ENCODE assay signal across 25 cellular contexts in the genomic region with DNA sequence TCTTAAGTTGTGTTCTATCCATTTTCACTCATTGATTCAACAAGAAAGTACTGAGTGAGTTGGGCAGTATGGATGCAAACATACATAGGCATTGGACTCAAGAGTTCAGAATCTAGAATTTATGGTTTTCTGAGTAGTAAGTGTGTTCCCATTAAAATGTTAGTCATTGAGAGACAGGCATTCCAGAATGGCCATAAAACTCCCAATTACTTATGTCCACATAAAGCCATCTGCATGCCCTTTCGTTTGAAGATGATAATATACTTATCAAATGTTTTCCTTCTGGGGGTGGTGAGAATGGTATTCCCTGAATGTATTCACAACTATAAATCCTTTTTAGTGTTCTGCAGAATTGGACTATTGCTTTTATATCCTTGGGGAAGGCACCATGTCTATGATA.
DNase-seq lines count a peak whose midpoint lies in the region; ATAC-seq, FAIRE-seq and TF ChIP-seq lines count a peak whose summit lies in the region.
"Had no signal": no experiment of that assay in that cellular context is flagged by ENCODE, and none has a peak within 500 bp of the region (broad histone marks: within the 10 kb centered on the region; RNA-seq: fewer than 3 reads in every experiment).

No MANE protein-coding gene starts in this region.

- peak overlapping the region; percentile 73 for H3K27ac ChIP-seq in neutrophil
- H3K27ac ChIP-seq in CD4-positive, alpha-beta T cell (ENCODE audit: low read depth, low read length) = no peak overlapping the region
- H3K27ac ChIP-seq: cardiac muscle cell, coronary artery, gastrocnemius medialis, stomach, tibial nerve had no signal

- ATAC-seq in CD4-positive, alpha-beta T cell (ENCODE audit: poor library complexity) = no peak
- ATAC-seq: activated CD8-positive, alpha-beta memory T cell treated with anti-CD3 and anti-CD28 coated beads, Interleukin-2, amount 10 ng/mL, durations not matched to agents 7 days and 5 days; gastrocnemius medialis; Right ventricle myocardium inferior had no signal

- no peak for FAIRE-seq in GM12892 (lab: Jason Lieb, UNC)
- FAIRE-seq: islet of Langerhans had no signal

- H3K27me3 Mint-ChIP-seq in HFFc6 (ENCODE audit: insufficient read depth) = no peaks in the 10 kb centered on the region; the same call in 1 of the 2 replicates
- no peaks in the 10 kb centered on the region for H3K27me3 Mint-ChIP-seq in dendritic cell treated with granulocyte-macrophage colony-stimulating factor and Interleukin-4, amounts not matched to agents 40 ng/mL and 50 ng/mL, for 4 days
- no peaks in the 10 kb centered on the region for H3K27me3 Mint-ChIP-seq in CD4-positive, alpha-beta T cell
- H3K27me3 Mint-ChIP-seq: activated CD8-positive, alpha-beta memory T cell treated with anti-CD3 and anti-CD28 coated beads, Interleukin-2, amount 10 ng/mL, durations not matched to agents 7 days and 5 days; progenitor cell of endocrine pancreas had no signal

- H3K4me1 Mint-ChIP-seq in HFFc6 (ENCODE audit: low read depth) = peaks cover 67% of the 10 kb centered on the region
- H3K4me1 Mint-ChIP-seq in dendritic cell treated with granulocyte-macrophage colony-stimulating factor and Interleukin-4, amounts not matched to agents 40 ng/mL and 50 ng/mL, for 4 days (ENCODE audit: low read depth) = peaks cover 17% of the 10 kb centered on the region
- no peaks in the 10 kb centered on the region for H3K4me1 Mint-ChIP-seq in CD4-positive, alpha-beta T cell (ENCODE audit: low read depth)
- H3K4me1 Mint-ChIP-seq: activated CD8-positive, alpha-beta memory T cell treated with anti-CD3 and anti-CD28 coated beads, Interleukin-2, amount 10 ng/mL, durations not matched to agents 7 days and 5 days had no signal

- CTCF ChIA-PET in CD4-positive, alpha-beta T cell (lab: Charles Lee) = no interaction called here

- no peak for TF ChIP-seq CTCF in HFFc6 (IDR thresholded peaks at IDR 0.05)
- no peak for TF ChIP-seq CTCF in neutrophil (IDR thresholded peaks at IDR 0.05)
- no peak for TF ChIP-seq CTCF in CD4-positive, alpha-beta T cell (IDR thresholded peaks at IDR 0.05)

- intact Hi-C loops in dendritic cell treated with granulocyte-macrophage colony-stimulating factor and Interleukin-4, amounts not matched to agents 40 ng/mL and 50 ng/mL, for 4 days (cut with micrococcal nuclease) = no loop called here
- intact Hi-C loops in CD4-positive, alpha-beta T cell (cut with DNase I, micrococcal nuclease) = no loop called here

- no peak overlapping the region for H3K4me3 ChIP-seq in neutrophil (ENCODE audit: low read depth in 1 of 2, low read length in 1 of 2)
- H3K4me3 ChIP-seq: cardiac muscle cell, coronary artery, esophagus muscularis mucosa, gastrocnemius medialis, stomach, tibial nerve had no signal

- H3K36me3 Mint-ChIP-seq in HFFc6 (ENCODE audit: low read depth) = peaks cover 49% of the 10 kb centered on the region
- H3K36me3 Mint-ChIP-seq in dendritic cell treated with granulocyte-macrophage colony-stimulating factor and Interleukin-4, amounts not matched to agents 40 ng/mL and 50 ng/mL, for 4 days (ENCODE audit: low read depth) = peaks cover 59% of the 10 kb centered on the region
- H3K36me3 Mint-ChIP-seq in CD4-positive, alpha-beta T cell (ENCODE audit: low read depth) = no peaks in the 10 kb centered on the region
- H3K36me3 Mint-ChIP-seq: activated CD8-positive, alpha-beta memory T cell treated with anti-CD3 and anti-CD28 coated beads, Interleukin-2, amount 10 ng/mL, durations not matched to agents 7 days and 5 days had no signal

- peaks cover 9 to 18% of the 10 kb centered on the region in 2 experiments for H3K4me1 ChIP-seq in neutrophil (ENCODE audit: control insufficient read depth in 1 of 2, insufficient read depth in 1 of 2, low read depth in 1 of 2, low read length in 1 of 2)

- POLR2A ChIA-PET in CD4-positive, alpha-beta T cell (lab: Charles Lee) = no interaction called here

- H3K36me3 ChIP-seq in neutrophil = no peaks in the 10 kb centered on the region
- H3K36me3 ChIP-seq: cardiac muscle cell, esophagus muscularis mucosa, gastrocnemius medialis, stomach, tibial nerve had no signal

- peak overlapping the region; percentile 51 for H3K27ac Mint-ChIP-seq in HFFc6
- peak overlapping the region; percentile 60 for H3K27ac Mint-ChIP-seq in dendritic cell treated with granulocyte-macrophage colony-stimulating factor and Interleukin-4, amounts not matched to agents 40 ng/mL and 50 ng/mL, for 4 days
- H3K27ac Mint-ChIP-seq in CD4-positive, alpha-beta T cell = no peak overlapping the region
- H3K27ac Mint-ChIP-seq: activated CD8-positive, alpha-beta memory T cell treated with anti-CD3 and anti-CD28 coated beads, Interleukin-2, amount 10 ng/mL, durations not matched to agents 7 days and 5 days; H9; progenitor cell of endocrine pancreas had no signal

- H3K4me3 Mint-ChIP-seq in HFFc6 = peak overlapping the region; percentile 35; the same call in 1 of the 2 replicates
- H3K4me3 Mint-ChIP-seq in dendritic cell treated with granulocyte-macrophage colony-stimulating factor and Interleukin-4, amounts not matched to agents 40 ng/mL and 50 ng/mL, for 4 days = no peak overlapping the region
- H3K4me3 Mint-ChIP-seq in CD4-positive, alpha-beta T cell = no peak overlapping the region
- H3K4me3 Mint-ChIP-seq: activated CD8-positive, alpha-beta memory T cell treated with anti-CD3 and anti-CD28 coated beads, Interleukin-2, amount 10 ng/mL, durations not matched to agents 7 days and 5 days; H9 had no signal

- no peaks in the 10 kb centered on the region for H3K9me3 Mint-ChIP-seq in HFFc6
- no peaks in the 10 kb centered on the region for H3K9me3 Mint-ChIP-seq in dendritic cell treated with granulocyte-macrophage colony-stimulating factor and Interleukin-4, amounts not matched to agents 40 ng/mL and 50 ng/mL, for 4 days
- H3K9me3 Mint-ChIP-seq in CD4-positive, alpha-beta T cell = no peaks in the 10 kb centered on the region
- H3K9me3 Mint-ChIP-seq: H9 had no signal

- DNase-seq in EH (ENCODE audit: low read depth) = peak; percentile 90
- DNase-seq in HFFc6 = peak; percentile 56
- no peak for DNase-seq in CD4-positive, alpha-beta T cell
- no peak for DNase-seq in HuH-7.5 (ENCODE audit: low spot score)
- no peak for DNase-seq in GM12892 (ENCODE audit: insufficient read length)
- DNase-seq: activated CD4-positive, alpha-beta T cell treated with anti-CD3 and anti-CD28 coated beads, Interleukin-2, amount 50 U/mL, for 1 hour; activated CD8-positive, alpha-beta memory T cell treated with anti-CD3 and anti-CD28 coated beads, Interleukin-2, amount 10 ng/mL, durations not matched to agents 7 days and 5 days; activated naive CD4-positive, alpha-beta T cell treated with anti-CD3 and anti-CD28 coated beads, Interleukin-2, amount 50 U/mL, for 16 hours; amygdala; gastrocnemius medialis; H9; NCI-H187; NCI-H2171 treated with DMSO at 0.1 percent for 48 hours; OCI-M1; stomach; T-helper 9 cell had no signal

- TF ChIP-seq POLR2A in GM12892 (IDR thresholded peaks at IDR 0.05; ENCODE audit: low read depth, low read length) = no peak

- no peaks in the 10 kb centered on the region for H3K27me3 ChIP-seq in neutrophil
- no peaks in the 10 kb centered on the region for H3K27me3 ChIP-seq in CD4-positive, alpha-beta T cell (ENCODE audit: control insufficient read depth, insufficient read depth, low read length)
- H3K27me3 ChIP-seq: cardiac muscle cell, esophagus muscularis mucosa, gastrocnemius medialis, stomach, tibial nerve had no signal

- no peaks in the 10 kb centered on the region for H3K9me3 ChIP-seq in neutrophil
- H3K9me3 ChIP-seq in CD4-positive, alpha-beta T cell (ENCODE audit: control insufficient read depth, low read length) = no peaks in the 10 kb centered on the region
- H3K9me3 ChIP-seq: esophagus muscularis mucosa, gastrocnemius medialis, stomach, tibial nerve had no signal

Comparison
In these comparisons a context has a peak if more than half of its experiments do, and no peak if none do; other contexts are left out.
1. DNase-seq: peak in EH (single experiment) and HFFc6 (single experiment); none in CD4-positive, alpha-beta T cell (0 of 10), HuH-7.5 (single experiment) and GM12892 (single experiment).